In genomic region chr15:80695911-80696651, GRCh38 we compare ENCODE assay signal across 7 cellular contexts. TPM values are rescaled to one million over a fixed set of nuclear protein-coding genes. Genes with fewer than 3 reads are reported as not detected.
DNase-seq lines count a peak whose midpoint lies in the region; ATAC-seq, FAIRE-seq and TF ChIP-seq lines count a peak whose summit lies in the region.

No MANE protein-coding gene starts in this region.

- H3K36me3 ChIP-seq in esophagus muscularis mucosa: no peaks in the 10 kb centered on the region

- H3K9me3 Mint-ChIP-seq in IgD-negative memory B cell: no peaks in the 10 kb centered on the region
- no peaks in the 10 kb centered on the region for H3K9me3 Mint-ChIP-seq in natural killer cell treated with Interleukin-12 subunit alpha and Interleukin-12 subunit beta and Interleukin-15 and Interleukin-18, amount 100 ng/mL, for 72 hours

- TF ChIP-seq CTCF in GM12873 (IDR thresholded peaks at IDR 0.05; ENCODE audit: insufficient read depth, low read depth, low read length, missing control alignments) (peak; percentile 30), esophagus muscularis mucosa (IDR thresholded peaks at IDR 0.05) (peak in 2 of 3 experiments; percentile 17 to 51)

- peaks cover 14 to 44% (median 30%) of the 10 kb centered on the region in 4 donors for H3K4me1 ChIP-seq in esophagus muscularis mucosa

- no peak for FAIRE-seq in GM12892 (lab: Jason Lieb, UNC)

- TF ChIP-seq POLR2A in esophagus muscularis mucosa (IDR thresholded peaks at IDR 0.05; ENCODE audit: low read depth): no peak
- no peak for TF ChIP-seq POLR2A in GM12892 (IDR thresholded peaks at IDR 0.05; ENCODE audit: low read depth, low read length)

- H3K27me3 Mint-ChIP-seq in IgD-negative memory B cell: peaks cover 19% of the 10 kb centered on the region
- peaks cover 0 to 5% of the 10 kb centered on the region in 2 donors for H3K27me3 Mint-ChIP-seq in natural killer cell treated with Interleukin-12 subunit alpha and Interleukin-12 subunit beta and Interleukin-15 and Interleukin-18, amount 100 ng/mL, for 72 hours

- H3K4me1 Mint-ChIP-seq in IgD-negative memory B cell: peaks cover 8 to 19% (median 14%) of the 10 kb centered on the region in 3 donors
- H3K4me1 Mint-ChIP-seq in natural killer cell treated with Interleukin-12 subunit alpha and Interleukin-12 subunit beta and Interleukin-15 and Interleukin-18, amount 100 ng/mL, for 72 hours (ENCODE audit: low read depth in 2 of 2): peaks cover 15 to 25% of the 10 kb centered on the region in 2 donors

- peak overlapping the region; percentile 73 to 92 (median 84) for H3K4me3 ChIP-seq in esophagus muscularis mucosa

- intact Hi-C loops in esophagus muscularis mucosa (cut with DNase I): loop anchor here (2.0 to 10.0 kb wide), 3 partner anchors 81 to 1349 kb away; partner anchors contain the start of genes MESD and MEX3B

- H3K9me3 ChIP-seq in esophagus muscularis mucosa: no peaks in the 10 kb centered on the region

- H3K36me3 Mint-ChIP-seq in IgD-negative memory B cell: peaks cover 1% of the 10 kb centered on the region
- H3K36me3 Mint-ChIP-seq in natural killer cell treated with Interleukin-12 subunit alpha and Interleukin-12 subunit beta and Interleukin-15 and Interleukin-18, amount 100 ng/mL, for 72 hours: no peaks in the 10 kb centered on the region

- DNase-seq in activated CD8-positive, alpha-beta memory T cell treated with anti-CD3 and anti-CD28 coated beads for 24 hours: peak; percentile 78
- DNase-seq in esophagus muscularis mucosa (ENCODE audit: extremely low spot score) (no peak), GM12892 (ENCODE audit: insufficient read length) (no peak)
- DNase-seq in natural killer cell treated with Interleukin-12 subunit alpha and Interleukin-12 subunit beta and Interleukin-15 and Interleukin-18, amount 100 ng/mL, for 72 hours (ENCODE audit: low spot score): no peak

- no peaks in the 10 kb centered on the region for H3K27me3 ChIP-seq in esophagus muscularis mucosa

- peak overlapping the region; percentile 81 to 89 (median 84) for H3K27ac ChIP-seq in esophagus muscularis mucosa (replicated peaks in 1 of 4)

- H3K4me3 Mint-ChIP-seq in IgD-negative memory B cell: peak overlapping the region; percentile 91 to 96 (median 94)
- H3K4me3 Mint-ChIP-seq in natural killer cell treated with Interleukin-12 subunit alpha and Interleukin-12 subunit beta and Interleukin-15 and Interleukin-18, amount 100 ng/mL, for 72 hours: peak overlapping the region; percentile 92

- peak overlapping the region; percentile 63 to 88 (median 80) for H3K27ac Mint-ChIP-seq in IgD-negative memory B cell
- H3K27ac Mint-ChIP-seq in natural killer cell treated with Interleukin-12 subunit alpha and Interleukin-12 subunit beta and Interleukin-15 and Interleukin-18, amount 100 ng/mL, for 72 hours: peak overlapping the region; percentile 56 to 67

- no peak for ATAC-seq in natural killer cell treated with Interleukin-12 subunit alpha and Interleukin-12 subunit beta and Interleukin-15 and Interleukin-18, amount 100 ng/mL, for 72 hours
- no peak for ATAC-seq in GM21737 (IDR thresholded peaks at IDR 0.05; ENCODE audit: unreplicated experiment)

- no peak for TF ChIP-seq EP300 in esophagus muscularis mucosa (IDR thresholded peaks at IDR 0.05)

- 7% methylated on average over 21 of the region's 43 CpGs for WGBS in esophagus muscularis mucosa

RNA-seq across cellular contexts. Expression of gene ABHD17C, which starts 1.0 kb away (rescaled TPM):
- 0.11 TPM for polyA plus RNA-seq in IgD-negative memory B cell
- 1 to 10 TPM; 1.5 to 7.1 (median 3.5) TPM for total RNA-seq in esophagus muscularis mucosa
- total RNA-seq in natural killer cell treated with Interleukin-12 subunit alpha and Interleukin-12 subunit beta and Interleukin-15 and Interleukin-18, amount 100 ng/mL, for 72 hours: 1 to 10 TPM; 4.5 to 10.0 TPM
- 2.1 TPM for polyA plus RNA-seq in GM12892 (2012; ENCODE audit: missing spikeins)
